ENCODE assay signal across 2 cellular contexts in the genomic region with DNA sequence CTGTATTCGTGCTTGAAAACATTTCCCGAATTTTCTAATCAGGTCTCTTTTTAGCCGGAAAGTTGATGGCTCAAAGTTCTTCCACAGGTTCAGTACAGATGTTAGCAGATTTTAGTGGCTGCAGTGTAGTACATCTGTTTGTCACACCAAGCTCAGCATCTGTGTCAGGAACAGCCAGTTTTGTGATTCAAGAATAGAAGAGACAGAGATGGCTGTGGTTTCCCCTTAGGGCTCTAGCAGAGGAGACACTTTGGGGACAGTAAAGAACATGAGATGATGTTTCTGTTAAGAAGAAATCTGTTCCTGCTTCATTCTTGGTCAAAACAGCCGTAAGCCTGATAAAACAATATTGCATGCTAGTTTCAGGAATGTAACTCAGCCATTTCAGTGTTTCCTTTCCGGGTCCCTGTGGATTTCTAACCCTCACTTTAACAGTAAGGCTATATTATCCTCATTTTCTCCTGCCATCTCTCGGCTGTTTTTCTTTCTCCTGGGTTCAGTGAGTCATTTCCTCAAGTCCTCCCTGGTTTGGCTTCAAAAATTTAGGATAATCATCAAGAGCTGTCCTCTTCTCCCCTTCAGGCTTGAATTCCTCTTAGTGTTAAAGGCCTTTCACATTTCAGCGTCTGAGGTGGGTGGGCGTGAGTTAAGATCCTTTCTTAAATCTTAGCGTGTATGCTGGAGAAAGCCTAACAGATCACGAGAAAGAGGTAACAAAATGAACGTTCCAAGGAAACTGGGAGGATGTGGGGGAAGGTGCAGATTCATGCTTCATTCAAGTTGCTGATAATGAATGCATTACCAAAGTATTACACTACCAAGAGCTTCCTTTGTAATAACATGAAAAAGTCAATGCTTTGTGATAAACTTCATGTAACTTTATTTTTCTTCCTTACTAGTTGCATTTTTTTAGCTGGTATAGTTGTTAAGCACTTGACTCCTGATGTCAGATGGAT.
TF ChIP-seq lines count a peak whose summit lies in the region.

No MANE protein-coding gene starts in this region.

TF ChIP-seq in IMR-90, 13 proteins besides CTCF, POLR2A, EP300 and RAD21:
- TF ChIP-seq SMC3 (IDR thresholded peaks at IDR 0.05; ENCODE audit: low read depth, low read length) (no peak), NFE2L2 (IDR thresholded peaks at IDR 0.05; ENCODE audit: low read depth, low read length) (no peak), RFX5 (IDR thresholded peaks at IDR 0.05; ENCODE audit: low read depth, low read length) (no peak), MAZ (IDR thresholded peaks at IDR 0.05; ENCODE audit: borderline replicate concordance, low read depth, low read length) (no peak), CHD1 (IDR thresholded peaks at IDR 0.05; ENCODE audit: low read depth, low read length) (no peak), CEBPB (IDR thresholded peaks at IDR 0.05; ENCODE audit: low read depth, low read length) (no peak), RCOR1 (IDR thresholded peaks at IDR 0.05; ENCODE audit: insufficient replicate concordance, low read length) (no peak), MXI1 (IDR thresholded peaks at IDR 0.05; ENCODE audit: borderline replicate concordance, low read depth, low read length) (no peak)
- TF ChIP-seq, protein P1, sequence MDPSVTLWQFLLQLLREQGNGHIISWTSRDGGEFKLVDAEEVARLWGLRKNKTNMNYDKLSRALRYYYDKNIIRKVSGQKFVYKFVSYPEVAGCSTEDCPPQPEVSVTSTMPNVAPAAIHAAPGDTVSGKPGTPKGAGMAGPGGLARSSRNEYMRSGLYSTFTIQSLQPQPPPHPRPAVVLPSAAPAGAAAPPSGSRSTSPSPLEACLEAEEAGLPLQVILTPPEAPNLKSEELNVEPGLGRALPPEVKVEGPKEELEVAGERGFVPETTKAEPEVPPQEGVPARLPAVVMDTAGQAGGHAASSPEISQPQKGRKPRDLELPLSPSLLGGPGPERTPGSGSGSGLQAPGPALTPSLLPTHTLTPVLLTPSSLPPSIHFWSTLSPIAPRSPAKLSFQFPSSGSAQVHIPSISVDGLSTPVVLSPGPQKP (IDR thresholded peaks at IDR 0.05; ENCODE audit: borderline replicate concordance, low read depth, low read length): no peak
- TF ChIP-seq, protein P2, sequence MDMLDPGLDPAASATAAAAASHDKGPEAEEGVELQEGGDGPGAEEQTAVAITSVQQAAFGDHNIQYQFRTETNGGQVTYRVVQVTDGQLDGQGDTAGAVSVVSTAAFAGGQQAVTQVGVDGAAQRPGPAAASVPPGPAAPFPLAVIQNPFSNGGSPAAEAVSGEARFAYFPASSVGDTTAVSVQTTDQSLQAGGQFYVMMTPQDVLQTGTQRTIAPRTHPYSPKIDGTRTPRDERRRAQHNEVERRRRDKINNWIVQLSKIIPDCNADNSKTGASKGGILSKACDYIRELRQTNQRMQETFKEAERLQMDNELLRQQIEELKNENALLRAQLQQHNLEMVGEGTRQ (IDR thresholded peaks at IDR 0.05; ENCODE audit: low read depth, low read length): no peak

TF ChIP-seq in HepG2, 621 proteins besides CTCF, POLR2A, EP300 and RAD21:
- TF ChIP-seq, protein P3, sequence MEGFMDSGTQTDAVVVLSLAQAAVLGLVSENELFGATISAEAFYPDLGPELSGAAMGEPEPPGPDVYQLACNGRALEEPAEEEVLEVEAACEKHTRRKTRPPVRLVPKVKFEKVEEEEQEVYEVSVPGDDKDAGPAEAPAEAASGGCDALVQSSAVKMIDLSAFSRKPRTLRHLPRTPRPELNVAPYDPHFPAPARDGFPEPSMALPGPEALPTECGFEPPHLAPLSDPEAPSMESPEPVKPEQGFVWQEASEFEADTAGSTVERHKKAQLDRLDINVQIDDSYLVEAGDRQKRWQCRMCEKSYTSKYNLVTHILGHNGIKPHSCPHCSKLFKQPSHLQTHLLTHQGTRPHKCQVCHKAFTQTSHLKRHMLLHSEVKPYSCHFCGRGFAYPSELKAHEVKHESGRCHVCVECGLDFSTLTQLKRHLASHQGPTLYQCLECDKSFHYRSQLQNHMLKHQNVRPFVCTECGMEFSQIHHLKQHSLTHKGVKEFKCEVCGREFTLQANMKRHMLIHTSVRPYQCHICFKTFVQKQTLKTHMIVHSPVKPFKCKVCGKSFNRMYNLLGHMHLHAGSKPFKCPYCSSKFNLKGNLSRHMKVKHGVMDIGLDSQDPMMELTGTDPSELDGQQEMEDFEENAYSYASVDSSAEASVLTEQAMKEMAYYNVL (CRISPR knock-in tag; IDR thresholded peaks at IDR 0.05; ENCODE audit: borderline replicate concordance): no peak
- no peak for TF ChIP-seq HNF4G (IDR thresholded peaks at IDR 0.05; ENCODE audit: borderline replicate concordance, low read depth, low read length)
- no peak for TF ChIP-seq HNF4G (CRISPR knock-in tag; IDR thresholded peaks at IDR 0.05; ENCODE audit: borderline replicate concordance, low read depth)
- no peak for TF ChIP-seq MATR3 (CRISPR knock-in tag; IDR thresholded peaks at IDR 0.05)
- TF ChIP-seq PHF5A (CRISPR knock-in tag; IDR thresholded peaks at IDR 0.05; ENCODE audit: low read depth, unreplicated experiment): no peak
- TF ChIP-seq ZNF607 (CRISPR knock-in tag; IDR thresholded peaks at IDR 0.05; ENCODE audit: borderline replicate concordance): no peak
- TF ChIP-seq, protein P4, sequence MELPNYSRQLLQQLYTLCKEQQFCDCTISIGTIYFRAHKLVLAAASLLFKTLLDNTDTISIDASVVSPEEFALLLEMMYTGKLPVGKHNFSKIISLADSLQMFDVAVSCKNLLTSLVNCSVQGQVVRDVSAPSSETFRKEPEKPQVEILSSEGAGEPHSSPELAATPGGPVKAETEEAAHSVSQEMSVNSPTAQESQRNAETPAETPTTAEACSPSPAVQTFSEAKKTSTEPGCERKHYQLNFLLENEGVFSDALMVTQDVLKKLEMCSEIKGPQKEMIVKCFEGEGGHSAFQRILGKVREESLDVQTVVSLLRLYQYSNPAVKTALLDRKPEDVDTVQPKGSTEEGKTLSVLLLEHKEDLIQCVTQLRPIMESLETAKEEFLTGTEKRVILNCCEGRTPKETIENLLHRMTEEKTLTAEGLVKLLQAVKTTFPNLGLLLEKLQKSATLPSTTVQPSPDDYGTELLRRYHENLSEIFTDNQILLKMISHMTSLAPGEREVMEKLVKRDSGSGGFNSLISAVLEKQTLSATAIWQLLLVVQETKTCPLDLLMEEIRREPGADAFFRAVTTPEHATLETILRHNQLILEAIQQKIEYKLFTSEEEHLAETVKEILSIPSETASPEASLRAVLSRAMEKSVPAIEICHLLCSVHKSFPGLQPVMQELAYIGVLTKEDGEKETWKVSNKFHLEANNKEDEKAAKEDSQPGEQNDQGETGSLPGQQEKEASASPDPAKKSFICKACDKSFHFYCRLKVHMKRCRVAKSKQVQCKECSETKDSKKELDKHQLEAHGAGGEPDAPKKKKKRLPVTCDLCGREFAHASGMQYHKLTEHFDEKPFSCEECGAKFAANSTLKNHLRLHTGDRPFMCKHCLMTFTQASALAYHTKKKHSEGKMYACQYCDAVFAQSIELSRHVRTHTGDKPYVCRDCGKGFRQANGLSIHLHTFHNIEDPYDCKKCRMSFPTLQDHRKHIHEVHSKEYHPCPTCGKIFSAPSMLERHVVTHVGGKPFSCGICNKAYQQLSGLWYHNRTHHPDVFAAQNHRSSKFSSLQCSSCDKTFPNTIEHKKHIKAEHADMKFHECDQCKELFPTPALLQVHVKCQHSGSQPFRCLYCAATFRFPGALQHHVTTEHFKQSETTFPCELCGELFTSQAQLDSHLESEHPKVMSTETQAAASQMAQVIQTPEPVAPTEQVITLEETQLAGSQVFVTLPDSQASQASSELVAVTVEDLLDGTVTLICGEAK (IDR thresholded peaks at IDR 0.05): no peak
- TF ChIP-seq, protein P4 (CRISPR knock-in tag; IDR thresholded peaks at IDR 0.05): no peak
- TF ChIP-seq FOXA1 (IDR thresholded peaks at IDR 0.05): no peak
- TF ChIP-seq FOXA1 (CRISPR knock-in tag; IDR thresholded peaks at IDR 0.05): no peak
